In genomic region chr2:71071681-71072398, GRCh38 we compare ENCODE assay signal across 8 cellular contexts. TPM values are rescaled to one million over a fixed set of nuclear protein-coding genes. Genes with fewer than 3 reads are reported as not detected.
A peak's percentile ranks its signal among the peaks of the same experiment; 100 is the strongest.
DNase-seq lines count a peak whose midpoint lies in the region; ATAC-seq and FAIRE-seq lines count a peak whose summit lies in the region.

No MANE protein-coding gene starts in this region.

- no peaks in the 10 kb centered on the region for H3K27me3 Mint-ChIP-seq in activated naive CD4-positive, alpha-beta T cell treated with anti-CD3 and anti-CD28 coated beads, Interleukin-2, amount 50 U/mL, for 24 hours
- no peaks in the 10 kb centered on the region for H3K27me3 Mint-ChIP-seq in natural killer cell treated with Interleukin-12 subunit alpha and Interleukin-12 subunit beta and Interleukin-15 and Interleukin-18, amount 100 ng/mL, for 72 hours

- peaks cover 11% of the 10 kb centered on the region for H3K36me3 Mint-ChIP-seq in activated naive CD4-positive, alpha-beta T cell treated with anti-CD3 and anti-CD28 coated beads, Interleukin-2, amount 50 U/mL, for 24 hours
- peaks cover 16% of the 10 kb centered on the region for H3K36me3 Mint-ChIP-seq in natural killer cell treated with Interleukin-12 subunit alpha and Interleukin-12 subunit beta and Interleukin-15 and Interleukin-18, amount 100 ng/mL, for 72 hours

- peak; percentile 96 for FAIRE-seq in GM18507 (lab: Jason Lieb, UNC)

- H3K4me1 Mint-ChIP-seq in activated naive CD4-positive, alpha-beta T cell treated with anti-CD3 and anti-CD28 coated beads, Interleukin-2, amount 50 U/mL, for 24 hours, result peaks cover 64% of the 10 kb centered on the region
- peaks cover 62% of the 10 kb centered on the region in 2 donors for H3K4me1 Mint-ChIP-seq in natural killer cell treated with Interleukin-12 subunit alpha and Interleukin-12 subunit beta and Interleukin-15 and Interleukin-18, amount 100 ng/mL, for 72 hours (ENCODE audit: low read depth in 2 of 2)

- in situ Hi-C loops in SK-MEL-5 (cut with HindIII; ENCODE audit: low pct_unique_long_range_greater_than_20kb, low sequenced_read_pairs), result no loop called here
- in situ Hi-C loops in ACHN (cut with HindIII; ENCODE audit: low pct_ligation_motif_present, low pct_unique_long_range_greater_than_20kb, low sequenced_read_pairs), result no loop called here

- H3K9me3 Mint-ChIP-seq in activated naive CD4-positive, alpha-beta T cell treated with anti-CD3 and anti-CD28 coated beads, Interleukin-2, amount 50 U/mL, for 24 hours, result no peaks in the 10 kb centered on the region
- H3K9me3 Mint-ChIP-seq in natural killer cell treated with Interleukin-12 subunit alpha and Interleukin-12 subunit beta and Interleukin-15 and Interleukin-18, amount 100 ng/mL, for 72 hours, result no peaks in the 10 kb centered on the region

- peak overlapping the region; percentile 92 for H3K27ac Mint-ChIP-seq in activated naive CD4-positive, alpha-beta T cell treated with anti-CD3 and anti-CD28 coated beads, Interleukin-2, amount 50 U/mL, for 24 hours
- peak overlapping the region; percentile 79 to 89 for H3K27ac Mint-ChIP-seq in natural killer cell treated with Interleukin-12 subunit alpha and Interleukin-12 subunit beta and Interleukin-15 and Interleukin-18, amount 100 ng/mL, for 72 hours

- DNase-seq in GM18507 (ENCODE audit: extremely low spot score, insufficient read length, low read depth) (peak; percentile 72), SK-MEL-5 (ENCODE audit: low read depth, low spot score) (peak; percentile 48), GOT3 (lab: John Stamatoyannopoulos, UW) (no peak), 8988T (no peak), ACHN (no peak)
- peak; percentile 79 for DNase-seq in natural killer cell treated with Interleukin-12 subunit alpha and Interleukin-12 subunit beta and Interleukin-15 and Interleukin-18, amount 100 ng/mL, for 72 hours (ENCODE audit: low spot score)

- ATAC-seq in HG02884 (IDR thresholded peaks at IDR 0.05; ENCODE audit: unreplicated experiment), result peak; percentile 40
- ATAC-seq in natural killer cell treated with Interleukin-12 subunit alpha and Interleukin-12 subunit beta and Interleukin-15 and Interleukin-18, amount 100 ng/mL, for 72 hours, result peak; percentile 4 to 16

- peak overlapping the region; percentile 97 for H3K4me3 Mint-ChIP-seq in activated naive CD4-positive, alpha-beta T cell treated with anti-CD3 and anti-CD28 coated beads, Interleukin-2, amount 50 U/mL, for 24 hours
- peak overlapping the region; percentile 90 for H3K4me3 Mint-ChIP-seq in natural killer cell treated with Interleukin-12 subunit alpha and Interleukin-12 subunit beta and Interleukin-15 and Interleukin-18, amount 100 ng/mL, for 72 hours

RNA-seq across cellular contexts. Expression of gene NAGK, which starts 3.4 kb away (rescaled TPM):
- total RNA-seq in SK-MEL-5 (2014; rRNA removed; shearing (Covaris generic)), result 66.9 and 85.2 TPM in 2 replicates
- 53.6 and 73.3 TPM in 2 replicates for polyA plus RNA-seq in SK-MEL-5 (2015; cell fraction: cytosol; rRNA removed)
- 138 and 163 TPM in 2 replicates for polyA plus RNA-seq in SK-MEL-5 (2015; cell fraction: nucleus; rRNA removed)
- total RNA-seq in natural killer cell treated with Interleukin-12 subunit alpha and Interleukin-12 subunit beta and Interleukin-15 and Interleukin-18, amount 100 ng/mL, for 72 hours, result 100 to 1,000 TPM in 1 of 2 donors, 10 to 100 TPM in 1; 92.9 to 104 TPM

RNA-seq across cellular contexts. Expression of gene MCEE, which starts 58.2 kb away (rescaled TPM):
- 11.1 and 12.0 TPM in 2 replicates for total RNA-seq in SK-MEL-5 (2014; rRNA removed; shearing (Covaris generic))
- polyA plus RNA-seq in SK-MEL-5 (2015; cell fraction: cytosol; rRNA removed), result 7.8 and 11.5 TPM in 2 replicates
- polyA plus RNA-seq in SK-MEL-5 (2015; cell fraction: nucleus; rRNA removed), result 8.8 and 33.7 TPM in 2 replicates
- total RNA-seq in natural killer cell treated with Interleukin-12 subunit alpha and Interleukin-12 subunit beta and Interleukin-15 and Interleukin-18, amount 100 ng/mL, for 72 hours, result 10 to 100 TPM; 12.4 to 14.2 TPM

RNA-seq across cellular contexts. Expression of gene MPHOSPH10, which starts 58.6 kb away (rescaled TPM):
- 32.1 and 35.0 TPM in 2 replicates for total RNA-seq in SK-MEL-5 (2014; rRNA removed; shearing (Covaris generic))
- polyA plus RNA-seq in SK-MEL-5 (2015; cell fraction: cytosol; rRNA removed), result 35.4 and 37.6 TPM in 2 replicates
- 41.9 and 48.0 TPM in 2 replicates for polyA plus RNA-seq in SK-MEL-5 (2015; cell fraction: nucleus; rRNA removed)
- total RNA-seq in natural killer cell treated with Interleukin-12 subunit alpha and Interleukin-12 subunit beta and Interleukin-15 and Interleukin-18, amount 100 ng/mL, for 72 hours, result 10 to 100 TPM; 40.1 to 58.4 TPM

Comparison
In these comparisons a context has a peak if more than half of its experiments do, and no peak if none do; other contexts are left out.
1. DNase-seq: peak in GM18507 (single experiment), SK-MEL-5 (single experiment) and natural killer cell treated with Interleukin-12 subunit alpha and Interleukin-12 subunit beta and Interleukin-15 and Interleukin-18, amount 100 ng/mL, for 72 hours (single experiment); none in GOT3 (single experiment), 8988T (single experiment) and ACHN (single experiment).